Comparison of ENCODE assay signal across 23 cellular contexts in the genomic region with DNA sequence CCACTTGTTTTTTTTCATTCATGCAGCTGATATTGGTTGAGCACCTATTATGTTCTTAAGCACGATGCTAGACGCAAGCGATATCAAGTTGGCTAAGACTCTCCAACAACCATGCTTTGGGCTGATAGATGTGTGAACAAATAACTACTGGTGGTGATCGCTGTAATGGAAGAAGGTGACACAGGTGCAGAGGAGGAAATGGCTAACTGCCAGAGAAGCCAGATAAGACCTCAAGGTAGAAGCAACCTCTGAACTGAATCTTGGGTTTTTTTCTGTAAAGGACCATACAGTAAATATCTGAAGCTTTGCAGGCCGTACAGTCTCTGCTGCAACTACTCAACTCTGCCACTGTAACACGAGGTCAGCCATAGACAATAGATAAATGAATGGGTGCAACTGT.
"Had no signal": no experiment of that assay in that cellular context is flagged by ENCODE, and none has a peak within 500 bp of the region (broad histone marks: within the 10 kb centered on the region; RNA-seq: fewer than 3 reads in every experiment).

No MANE protein-coding gene starts in this region.

- H3K27me3 ChIP-seq: neural progenitor cell, neutrophil, right atrium auricular region, right lobe of liver, suprapubic skin, uterus had no signal

- H2AFZ ChIP-seq: neural progenitor cell had no signal

- H3K9me3 ChIP-seq: left ventricle myocardium inferior, neutrophil, right atrium auricular region, right lobe of liver, suprapubic skin, thoracic aorta, tibial artery, uterus had no signal

- H3K4me1 ChIP-seq: left ventricle myocardium inferior, right atrium auricular region, right lobe of liver, suprapubic skin, tibial artery, uterus had no signal

- H3K9ac ChIP-seq: neural progenitor cell had no signal

- H3K36me3 ChIP-seq: left ventricle myocardium inferior, neural progenitor cell, neutrophil, right atrium auricular region, right lobe of liver, suprapubic skin, thoracic aorta, tibial artery, uterus had no signal

- DNase-seq: islet precursor cell; left ventricle myocardium inferior; mesendoderm; naive B cell; natural killer cell; nephron progenitor cell; occipital lobe; right lobe of liver; stimulated activated CD4-positive, alpha-beta T cell treated with anti-CD3 and anti-CD28 coated beads, Interleukin-12 subunit alpha, Interleukin-12 subunit beta, amount 100 ng/mL, for 4 hours; stimulated activated CD4-positive, alpha-beta T cell treated with anti-CD3 and anti-CD28 coated beads, Interleukin-15, amount 100 ng/mL, for 24 hours; stimulated activated CD4-positive, alpha-beta T cell treated with anti-CD3 and anti-CD28 coated beads, Interleukin-2, amount 100 ng/mL, for 24 hours; stimulated activated CD4-positive, alpha-beta T cell treated with anti-CD3 and anti-CD28 coated beads, Interleukin-4, amount 100 ng/mL, for 1 hour; stimulated activated naive B cell treated with anti-CD40 and anti-IgM and Interleukin-4, amounts not matched to agents 10 μg/mL and 1 μg/mL and 100 μg/mL, for 72 hours; stimulated activated naive CD8-positive, alpha-beta T cell treated with anti-CD3 and anti-CD28 coated beads, Interleukin-15, Interleukin-2, amounts not matched to agents 100 U/mL and 50 U/mL, for 24 hours; tibial artery; trophoblast cell; uterus had no signal

- H3K4me3 ChIP-seq: left ventricle myocardium inferior, lung, neural progenitor cell, right atrium auricular region, right lobe of liver, suprapubic skin, thoracic aorta, tibial artery, uterus had no signal

- H3K27ac ChIP-seq: left ventricle myocardium inferior, neural progenitor cell, neutrophil, right atrium auricular region, right lobe of liver, suprapubic skin, thoracic aorta, tibial artery, uterus had no signal

- ATAC-seq: natural killer cell; right lobe of liver; stimulated activated naive B cell treated with anti-CD40 and anti-IgM and Interleukin-4, amounts not matched to agents 10 μg/mL and 1 μg/mL and 100 μg/mL, for 72 hours; stimulated activated naive CD8-positive, alpha-beta T cell treated with anti-CD3 and anti-CD28 coated beads, Interleukin-15, Interleukin-2, amounts not matched to agents 100 U/mL and 50 U/mL, for 24 hours had no signal

- H3K4me2 ChIP-seq: neural progenitor cell had no signal
